Comparison of ENCODE assay signal across 18 cellular contexts in the genomic region with DNA sequence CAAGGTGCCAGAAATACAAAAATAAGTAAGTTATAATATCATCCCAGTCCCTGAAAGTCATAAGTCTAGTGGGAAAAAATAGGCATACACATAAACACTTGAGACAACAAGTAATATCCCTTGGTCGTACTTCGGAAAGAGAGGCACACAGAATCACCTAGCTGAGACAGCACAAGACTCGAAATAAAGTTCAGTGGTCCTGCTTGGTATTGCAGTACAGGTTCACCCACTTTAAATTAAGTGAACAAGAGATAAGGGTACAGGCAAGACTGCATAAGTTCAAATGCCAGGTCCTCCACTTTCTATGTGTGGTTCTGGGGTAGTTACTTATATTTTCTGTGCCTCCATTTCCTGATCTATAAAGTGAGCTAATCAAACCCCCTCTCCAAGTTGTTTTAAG. TPM values are rescaled to one million over a fixed set of nuclear protein-coding genes. Genes with fewer than 3 reads are reported as not detected.
"Had no signal": no experiment of that assay in that cellular context is flagged by ENCODE, and none has a peak within 500 bp of the region (broad histone marks: within the 10 kb centered on the region; RNA-seq: fewer than 3 reads in every experiment).

No MANE protein-coding gene starts in this region.

- H3K4me1 ChIP-seq: upper lobe of left lung had no signal

- H3K36me3 ChIP-seq: cardiac muscle cell, upper lobe of left lung had no signal

- H3K36me3 Mint-ChIP-seq: naive thymus-derived CD8-positive, alpha-beta T cell had no signal

- H3K27ac Mint-ChIP-seq: activated B cell treated with CpG ODN at 0.5 μM for 24 hours; activated CD4-positive, alpha-beta T cell treated with anti-CD3 and anti-CD28 coated beads, Interleukin-2, amount 10 ng/mL, durations not matched to agents 7 days and 5 days; naive thymus-derived CD8-positive, alpha-beta T cell; stimulated activated naive CD8-positive, alpha-beta T cell treated with anti-CD3 and anti-CD28 coated beads, Interleukin-15, Interleukin-2, amounts not matched to agents 100 ng/mL and 50 ng/mL, for 24 hours had no signal

- DNase-seq: activated B cell treated with CpG ODN at 0.5 μM for 24 hours; activated CD4-positive, alpha-beta T cell treated with anti-CD3 and anti-CD28 coated beads, Interleukin-2, amount 10 ng/mL, durations not matched to agents 7 days and 5 days; activated CD8-positive, alpha-beta memory T cell treated with anti-CD3 and anti-CD28 coated beads for 24 hours; activated naive CD4-positive, alpha-beta T cell treated with Interleukin-2 at 50 U/mL for 16 hours; foreskin melanocyte; head of caudate nucleus; left colon; mammary epithelial cell; mucosa of descending colon; naive thymus-derived CD8-positive, alpha-beta T cell; stimulated activated CD4-positive, alpha-beta T cell treated with anti-CD3 and anti-CD28 coated beads, Interleukin-4, amount 100 ng/mL, for 1 hour; stimulated activated CD8-positive, alpha-beta memory T cell treated with anti-CD3 and anti-CD28 coated beads, Interleukin-4, amount 100 ng/mL, for 48 hours; upper lobe of left lung had no signal

- H3K4me1 Mint-ChIP-seq: activated B cell treated with CpG ODN at 0.5 μM for 24 hours; activated CD4-positive, alpha-beta T cell treated with anti-CD3 and anti-CD28 coated beads, Interleukin-2, amount 10 ng/mL, durations not matched to agents 7 days and 5 days; naive thymus-derived CD8-positive, alpha-beta T cell had no signal

- H3K9me3 ChIP-seq: mucosa of descending colon, upper lobe of left lung had no signal

- H3K27ac ChIP-seq: cardiac muscle cell, upper lobe of left lung had no signal

- FAIRE-seq: astrocyte, colon, endothelial cell of umbilical vein had no signal

- ATAC-seq: left colon; mucosa of descending colon; naive thymus-derived CD8-positive, alpha-beta T cell had no signal

- H3K4me3 Mint-ChIP-seq: activated B cell treated with CpG ODN at 0.5 μM for 24 hours; activated CD4-positive, alpha-beta T cell treated with anti-CD3 and anti-CD28 coated beads, Interleukin-2, amount 10 ng/mL, durations not matched to agents 7 days and 5 days; naive thymus-derived CD8-positive, alpha-beta T cell; stimulated activated naive CD8-positive, alpha-beta T cell treated with anti-CD3 and anti-CD28 coated beads, Interleukin-15, Interleukin-2, amounts not matched to agents 100 ng/mL and 50 ng/mL, for 24 hours had no signal

- H3K4me3 ChIP-seq: cardiac muscle cell, mucosa of descending colon, upper lobe of left lung had no signal

- H3K27me3 ChIP-seq: cardiac muscle cell, upper lobe of left lung had no signal

- H3K9me3 Mint-ChIP-seq: activated B cell treated with CpG ODN at 0.5 μM for 24 hours; activated CD4-positive, alpha-beta T cell treated with anti-CD3 and anti-CD28 coated beads, Interleukin-2, amount 10 ng/mL, durations not matched to agents 7 days and 5 days; stimulated activated naive CD8-positive, alpha-beta T cell treated with anti-CD3 and anti-CD28 coated beads, Interleukin-15, Interleukin-2, amounts not matched to agents 100 ng/mL and 50 ng/mL, for 24 hours had no signal

RNA-seq across cellular contexts. Expression of a gene that starts 47.6 kb away (rescaled TPM):
- total RNA-seq: activated B cell treated with CpG ODN at 0.5 μM for 24 hours; naive thymus-derived CD8-positive, alpha-beta T cell had no signal
- polyA plus RNA-seq: naive thymus-derived CD8-positive, alpha-beta T cell had no signal
